11 cellular contexts compared by ENCODE assay signal in the genomic region with DNA sequence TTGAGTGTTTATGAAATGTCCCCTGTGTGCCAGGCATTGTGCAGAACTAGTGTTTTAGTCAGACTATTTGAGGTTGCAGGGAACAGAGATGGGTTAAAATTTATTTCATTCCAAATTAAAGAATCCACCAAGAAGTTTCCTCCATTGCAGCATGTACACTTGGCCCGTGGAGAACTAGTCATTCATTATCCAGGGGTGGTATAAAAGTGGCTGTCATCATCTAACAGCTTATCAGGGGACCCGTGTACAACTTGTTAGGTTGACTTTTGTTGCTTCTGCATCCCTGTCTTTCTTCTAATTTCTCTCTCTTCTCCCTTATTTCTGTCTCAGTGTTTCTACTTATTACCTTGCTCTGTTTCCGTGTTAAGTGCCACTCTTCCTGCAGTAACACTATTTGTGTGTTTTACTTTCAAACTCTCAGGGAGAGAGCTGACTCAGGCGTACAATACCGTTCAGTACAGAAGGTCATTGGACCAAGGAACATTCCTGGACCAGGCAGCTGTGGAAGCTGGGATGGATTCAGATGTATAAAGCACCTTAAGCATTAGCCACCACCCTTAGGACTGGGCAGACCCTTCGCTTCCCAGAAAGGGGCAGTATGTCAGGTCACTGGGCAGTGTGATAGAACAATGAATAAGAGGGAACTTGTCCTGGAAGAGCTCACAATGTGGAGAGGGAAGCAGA. TPM values are rescaled to one million over a fixed set of nuclear protein-coding genes. Genes with fewer than 3 reads are reported as not detected.
DNase-seq lines count a peak whose midpoint lies in the region; ATAC-seq and TF ChIP-seq lines count a peak whose summit lies in the region.
"Had no signal": no experiment of that assay in that cellular context is flagged by ENCODE, and none has a peak within 500 bp of the region (broad histone marks: within the 10 kb centered on the region; RNA-seq: fewer than 3 reads in every experiment).

No MANE protein-coding gene starts in this region.

- no peaks in the 10 kb centered on the region for H3K9me3 Mint-ChIP-seq in activated naive CD4-positive, alpha-beta T cell treated with anti-CD3 and anti-CD28 coated beads, Interleukin-2, amount 50 U/mL, for 24 hours
- H3K9me3 Mint-ChIP-seq in central memory CD8-positive, alpha-beta T cell = no peaks in the 10 kb centered on the region
- H3K9me3 Mint-ChIP-seq in type B pancreatic cell (no peaks in the 10 kb centered on the region), GM23338 (no peaks in the 10 kb centered on the region)

- peak overlapping the region; percentile 75 for H3K27ac Mint-ChIP-seq in activated naive CD4-positive, alpha-beta T cell treated with anti-CD3 and anti-CD28 coated beads, Interleukin-2, amount 50 U/mL, for 24 hours
- peak overlapping the region; percentile 9 for H3K27ac Mint-ChIP-seq in central memory CD8-positive, alpha-beta T cell (ENCODE audit: low read depth)
- peak overlapping the region; percentile 7 for H3K27ac Mint-ChIP-seq in type B pancreatic cell
- no peak overlapping the region for H3K27ac Mint-ChIP-seq in GM23338

- no peaks in the 10 kb centered on the region for H3K27me3 Mint-ChIP-seq in activated naive CD4-positive, alpha-beta T cell treated with anti-CD3 and anti-CD28 coated beads, Interleukin-2, amount 50 U/mL, for 24 hours
- H3K27me3 Mint-ChIP-seq in central memory CD8-positive, alpha-beta T cell = no peaks in the 10 kb centered on the region
- no peaks in the 10 kb centered on the region for H3K27me3 Mint-ChIP-seq in type B pancreatic cell
- H3K27me3 Mint-ChIP-seq in GM23338 (ENCODE audit: insufficient read depth, low read depth, poor library complexity) = no peaks in the 10 kb centered on the region

- peak overlapping the region; percentile 57 for H3K4me3 Mint-ChIP-seq in activated naive CD4-positive, alpha-beta T cell treated with anti-CD3 and anti-CD28 coated beads, Interleukin-2, amount 50 U/mL, for 24 hours
- H3K4me3 Mint-ChIP-seq in central memory CD8-positive, alpha-beta T cell = peak overlapping the region; percentile 29
- no peak overlapping the region for H3K4me3 Mint-ChIP-seq in type B pancreatic cell
- H3K4me3 Mint-ChIP-seq in GM23338 = no peak overlapping the region

- H3F3A ChIP-seq in GM23338 (replicated peaks; ENCODE audit: low read depth) = no peaks in the 10 kb centered on the region

- H3K27me3 ChIP-seq in left lung = no peaks in the 10 kb centered on the region
- H3K27me3 ChIP-seq in GM23338 (ENCODE audit: insufficient read depth) = no peaks in the 10 kb centered on the region

- peaks cover 74% of the 10 kb centered on the region for H3K79me2 ChIP-seq in GM23338 (replicated peaks; ENCODE audit: insufficient read depth)

- H3K4me2 ChIP-seq in GM23338 = no peak overlapping the region

- DNase-seq in activated naive CD4-positive, alpha-beta T cell treated with anti-CD3 and anti-CD28 coated beads, Interleukin-2, amount 50 U/mL, for 16 hours = no peak
- no peak for DNase-seq in central memory CD8-positive, alpha-beta T cell (ENCODE audit: low spot score in 2 of 2)
- DNase-seq in left lung (no peak), type B pancreatic cell (ENCODE audit: extremely low spot score, unreplicated experiment) (no peak), GM23338 (ENCODE audit: low spot score) (no peak), AG20443 (ENCODE audit: low spot score) (no peak)
- DNase-seq: activated CD8-positive, alpha-beta memory T cell treated with anti-CD3 and anti-CD28 coated beads for 24 hours; NCI-H1436; stimulated activated CD4-positive, alpha-beta T cell treated with anti-CD3 and anti-CD28 coated beads, Interleukin-12 subunit alpha, Interleukin-12 subunit beta, amount 100 ng/mL, for 4 hours had no signal

- no peak overlapping the region for H3K4me3 ChIP-seq in left lung
- no peak overlapping the region for H3K4me3 ChIP-seq in GM23338

- intact Hi-C loops in left lung (cut with DNase I) = no loop called here

- H3K9me3 ChIP-seq in left lung = no peaks in the 10 kb centered on the region

- no peak overlapping the region for H2AFZ ChIP-seq in GM23338

- H3K36me3 ChIP-seq in left lung = no peaks in the 10 kb centered on the region
- H3K36me3 ChIP-seq in GM23338 (ENCODE audit: insufficient read depth) = no peaks in the 10 kb centered on the region

- H3K27ac ChIP-seq in left lung (peak overlapping the region in 1 of 2 donors; percentile 14), GM23338 (ENCODE audit: low read depth) (no peak overlapping the region)

- no peak for ATAC-seq in central memory CD8-positive, alpha-beta T cell (replicated peaks; ENCODE audit: extremely low read depth, poor library complexity, severe bottlenecking)
- ATAC-seq in left lung (peak; percentile 87), GM23338 (no peak)
- no peak for ATAC-seq in activated CD4-positive, CD25-positive, alpha-beta regulatory T cell treated with anti-CD3 and anti-CD28 coated beads, Interleukin-2, amount 50 U/mL, for 24 hours

- H4K20me1 ChIP-seq in GM23338 (replicated peaks; ENCODE audit: insufficient read depth) = no peaks in the 10 kb centered on the region; the same call in 1 of the 2 replicates

- H3K4me1 ChIP-seq in left lung (peaks cover 18 to 98% of the 10 kb centered on the region in 2 donors), GM23338 (ENCODE audit: insufficient read depth) (peaks cover 15% of the 10 kb centered on the region)

- peaks cover 1% of the 10 kb centered on the region for H3K36me3 Mint-ChIP-seq in activated naive CD4-positive, alpha-beta T cell treated with anti-CD3 and anti-CD28 coated beads, Interleukin-2, amount 50 U/mL, for 24 hours
- peaks cover 1% of the 10 kb centered on the region for H3K36me3 Mint-ChIP-seq in central memory CD8-positive, alpha-beta T cell (ENCODE audit: insufficient read depth)
- H3K36me3 Mint-ChIP-seq in type B pancreatic cell (peaks cover 6% of the 10 kb centered on the region), GM23338 (ENCODE audit: low read depth) (no peaks in the 10 kb centered on the region)

- peaks cover 93% of the 10 kb centered on the region for H3K4me1 Mint-ChIP-seq in activated naive CD4-positive, alpha-beta T cell treated with anti-CD3 and anti-CD28 coated beads, Interleukin-2, amount 50 U/mL, for 24 hours
- H3K4me1 Mint-ChIP-seq in central memory CD8-positive, alpha-beta T cell = peaks cover 74% of the 10 kb centered on the region
- peaks cover 56% of the 10 kb centered on the region for H3K4me1 Mint-ChIP-seq in type B pancreatic cell (ENCODE audit: unreplicated experiment)
- H3K4me1 Mint-ChIP-seq in GM23338 = peaks cover 35% of the 10 kb centered on the region

- no peaks in the 10 kb centered on the region for H3K9me2 ChIP-seq in GM23338 (ENCODE audit: insufficient read depth)

- TF ChIP-seq CTCF in left lung (IDR thresholded peaks at IDR 0.05) (no peak), type B pancreatic cell (conservative IDR thresholded peaks at IDR 0.05) (no peak), GM23338 (conservative IDR thresholded peaks at IDR 0.05; ENCODE audit: low read depth in 2 of 2) (no peak)

TF ChIP-seq in GM23338, 12 proteins besides CTCF, POLR2A, EP300 and RAD21 (continues in another document):
- no peak for TF ChIP-seq EZH2 (IDR thresholded peaks at IDR 0.05; ENCODE audit: low read depth, unreplicated experiment)

RNA-seq across cellular contexts. Expression of a gene that starts 36.1 kb away (rescaled TPM):
- total RNA-seq in left lung (10 to 100 TPM; 20.6 to 30.2 TPM), type B pancreatic cell (ENCODE audit: low replicate concordance) (40.9 and 48.4 TPM in 2 replicates)
- total RNA-seq in GM23338 (2014; rRNA removed; shearing (Covaris generic)) = 13.0 and 14.4 TPM in 2 replicates
- polyA plus RNA-seq in GM23338 (2016; fragmentation: Nextera tagmentation; extraction: Ambion mirVana) = 9.5 and 9.7 TPM in 2 replicates

RNA-seq across cellular contexts. Expression of a gene that starts 58.0 kb away (rescaled TPM):
- total RNA-seq in left lung = 10 to 100 TPM in 1 of 2 donors, 1 to 10 TPM in 1; 5.2 to 11.3 TPM
- total RNA-seq in type B pancreatic cell (ENCODE audit: low replicate concordance) = 14.7 and 15.4 TPM in 2 replicates
- total RNA-seq in GM23338 (2014; rRNA removed; shearing (Covaris generic)) = 13.1 and 19.3 TPM in 2 replicates
- 17.7 and 19.2 TPM in 2 replicates for polyA plus RNA-seq in GM23338 (2016; fragmentation: Nextera tagmentation; extraction: Ambion mirVana)

Comparison
In these comparisons a context has a peak if more than half of its experiments do, and no peak if none do; other contexts are left out.
1. H3K4me3 Mint-ChIP-seq: peak in activated naive CD4-positive, alpha-beta T cell treated with anti-CD3 and anti-CD28 coated beads, Interleukin-2, amount 50 U/mL, for 24 hours (single experiment) and central memory CD8-positive, alpha-beta T cell (single experiment); none in type B pancreatic cell (single experiment) and GM23338 (single experiment).